In the genomic region with DNA sequence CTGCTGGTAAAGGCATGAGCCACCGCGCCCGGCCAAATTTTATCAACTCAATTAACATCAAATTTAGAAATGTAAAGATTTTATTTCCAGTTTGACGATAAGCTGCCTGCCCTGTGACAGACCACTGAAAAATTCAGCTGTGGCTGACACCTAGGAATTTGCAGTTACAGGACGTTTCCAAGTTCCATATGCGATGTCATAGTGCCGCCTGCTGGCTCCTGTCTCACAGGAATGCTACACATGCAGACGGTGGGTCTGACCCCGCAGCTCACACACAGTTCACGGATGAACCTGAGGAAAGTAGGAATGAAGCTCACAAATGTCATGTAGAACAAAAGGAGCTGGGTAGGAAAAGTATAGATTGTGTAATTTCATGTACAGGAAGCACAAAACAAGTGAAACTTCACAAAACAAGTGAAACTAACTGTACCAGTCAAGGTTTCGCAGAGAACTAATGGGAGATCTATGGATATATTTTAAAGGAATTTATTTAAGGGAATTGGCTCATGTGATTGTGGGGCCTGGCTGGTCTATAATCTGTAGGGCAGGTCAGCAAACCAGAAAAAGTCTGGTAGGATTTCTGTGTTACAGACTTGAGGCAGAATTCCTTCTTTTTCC, we compare ENCODE assay signal across 1 cellular context.
TF ChIP-seq lines count a peak whose summit lies in the region.

No MANE protein-coding gene starts in this region.

TF ChIP-seq in SK-N-SH, 30 proteins besides CTCF, POLR2A, EP300 and RAD21 (continued from another document):
- TF ChIP-seq PBX3 (IDR thresholded peaks at IDR 0.05) (no peak), FOXM1 (IDR thresholded peaks at IDR 0.05; ENCODE audit: low read depth) (no peak)
- TF ChIP-seq, protein P1, sequence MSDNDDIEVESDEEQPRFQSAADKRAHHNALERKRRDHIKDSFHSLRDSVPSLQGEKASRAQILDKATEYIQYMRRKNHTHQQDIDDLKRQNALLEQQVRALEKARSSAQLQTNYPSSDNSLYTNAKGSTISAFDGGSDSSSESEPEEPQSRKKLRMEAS (IDR thresholded peaks at IDR 0.05; ENCODE audit: low read depth) = no peak
TF ChIP-seq in SK-N-SH: peak in this region for 2.
